32 cellular contexts compared by ENCODE assay signal in the genomic region with DNA sequence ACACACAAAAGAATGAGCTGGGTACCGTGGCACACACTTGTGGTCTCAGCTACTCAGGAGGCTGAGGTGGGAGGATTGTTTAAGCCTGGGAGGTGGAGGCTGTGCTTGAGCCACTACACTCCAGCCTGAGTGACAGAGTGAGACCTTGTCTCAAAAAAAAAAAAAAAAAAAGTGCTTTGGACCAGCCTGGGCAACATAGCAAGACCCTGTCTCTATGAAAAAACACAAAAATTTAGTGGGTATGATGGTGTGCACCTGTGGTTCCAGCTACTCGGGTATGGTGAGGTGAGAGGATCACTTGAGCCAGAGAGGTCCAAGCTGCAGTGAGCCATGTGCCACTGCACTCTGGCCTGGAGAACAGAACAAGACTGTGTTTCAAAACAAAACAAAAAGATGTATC.
"Had no signal": no experiment of that assay in that cellular context is flagged by ENCODE, and none has a peak within 500 bp of the region (broad histone marks: within the 10 kb centered on the region; RNA-seq: fewer than 3 reads in every experiment).

No MANE protein-coding gene starts in this region.

- FAIRE-seq: colon, endometrium had no signal

- H3K9me3 Mint-ChIP-seq: effector memory CD8-positive, alpha-beta T cell had no signal

- H3K9me3 ChIP-seq: body of pancreas had no signal

- DNase-seq: activated B cell treated with CpG ODN at 0.5 μM for 24 hours; activated CD4-positive, alpha-beta memory T cell treated with anti-CD3 and anti-CD28 coated beads for 36 hours; activated CD4-positive, alpha-beta T cell treated with anti-CD3 and anti-CD28 coated beads, Interleukin-2, amount 50 U/mL, for 1 hour; activated CD8-positive, alpha-beta memory T cell treated with anti-CD3 and anti-CD28 coated beads for 24 hours; activated effector memory CD4-positive, alpha-beta T cell treated with Interleukin-2 at 50 U/mL for 16 hours; activated gamma-delta T cell treated with Interleukin-2 at 50 U/mL for 16 hours; activated naive CD4-positive, alpha-beta T cell treated with Interleukin-2 at 50 U/mL for 16 hours; activated T-cell treated with anti-CD3 and anti-CD28 coated beads, Interleukin-2, amount 50 U/mL, for 4 hours; adrenal gland; amygdala; aorta; body of pancreas; caudate nucleus; cortex of kidney; dermis blood vessel endothelial cell; effector CD4-positive, alpha-beta T cell; effector memory CD8-positive, alpha-beta T cell; foreskin keratinocyte; gastrocnemius medialis; glutamatergic neuron; heart left ventricle; T-helper 1 cell; T-helper 17 cell; T1000; WERI-Rb-1 had no signal

- ATAC-seq: activated CD4-positive, CD25-positive, alpha-beta regulatory T cell treated with anti-CD3 and anti-CD28 coated beads, Interleukin-2, amount 50 U/mL, for 24 hours; activated naive CD4-positive, alpha-beta T cell treated with anti-CD3 and anti-CD28 coated beads, Interleukin-2, amount 50 U/mL, for 72 hours; activated T-cell treated with anti-CD3 and anti-CD28 coated beads, Interleukin-2, amount 50 U/mL, for 4 hours; activated T-helper 17 cell treated with anti-CD3 and anti-CD28 coated beads, Interleukin-2, amount 50 U/mL, for 72 hours; body of pancreas; effector memory CD8-positive, alpha-beta T cell; esophagus mucosa; foreskin keratinocyte; gastrocnemius medialis; heart left ventricle; T-helper 17 cell had no signal

- H3K4me3 ChIP-seq: adrenal gland, body of pancreas, gastrocnemius medialis, heart left ventricle had no signal

- H3K27me3 Mint-ChIP-seq: activated B cell treated with CpG ODN at 0.5 μM for 24 hours; activated CD4-positive, alpha-beta memory T cell treated with anti-CD3 and anti-CD28 coated beads for 36 hours; activated T-helper 17 cell treated with anti-CD3 and anti-CD28 coated beads, Interleukin-2, amount 50 U/mL, for 72 hours; effector memory CD8-positive, alpha-beta T cell; T-helper 17 cell had no signal

- H3K4me1 ChIP-seq: adrenal gland, foreskin keratinocyte had no signal

- H3K4me3 Mint-ChIP-seq: activated B cell treated with CpG ODN at 0.5 μM for 24 hours; activated CD4-positive, alpha-beta memory T cell treated with anti-CD3 and anti-CD28 coated beads for 36 hours; activated T-cell treated with anti-CD3 and anti-CD28 coated beads, Interleukin-2, amount 50 U/mL, for 4 hours; activated T-helper 17 cell treated with anti-CD3 and anti-CD28 coated beads, Interleukin-2, amount 50 U/mL, for 72 hours; T-helper 17 cell; T-helper 2 cell treated with Interferon-gamma antibody and Interleukin-4, amounts not matched to agents 5 μg/mL and 100 μg/mL, for 36 hours had no signal

- H3K27ac ChIP-seq: adrenal gland, body of pancreas, foreskin keratinocyte, gastrocnemius medialis, heart left ventricle, WERI-Rb-1 had no signal

- H3K27me3 ChIP-seq: adrenal gland, body of pancreas, foreskin keratinocyte, gastrocnemius medialis, heart left ventricle had no signal

- H3K27ac Mint-ChIP-seq: activated B cell treated with CpG ODN at 0.5 μM for 24 hours; activated CD4-positive, alpha-beta memory T cell treated with anti-CD3 and anti-CD28 coated beads for 36 hours; activated T-helper 17 cell treated with anti-CD3 and anti-CD28 coated beads, Interleukin-2, amount 50 U/mL, for 72 hours; effector memory CD8-positive, alpha-beta T cell; T-helper 17 cell; T-helper 2 cell treated with Interferon-gamma antibody and Interleukin-4, amounts not matched to agents 5 μg/mL and 100 μg/mL, for 36 hours had no signal

- H3K36me3 ChIP-seq: adrenal gland, gastrocnemius medialis had no signal
